ENCODE assay signal across 25 cellular contexts in the genomic region with DNA sequence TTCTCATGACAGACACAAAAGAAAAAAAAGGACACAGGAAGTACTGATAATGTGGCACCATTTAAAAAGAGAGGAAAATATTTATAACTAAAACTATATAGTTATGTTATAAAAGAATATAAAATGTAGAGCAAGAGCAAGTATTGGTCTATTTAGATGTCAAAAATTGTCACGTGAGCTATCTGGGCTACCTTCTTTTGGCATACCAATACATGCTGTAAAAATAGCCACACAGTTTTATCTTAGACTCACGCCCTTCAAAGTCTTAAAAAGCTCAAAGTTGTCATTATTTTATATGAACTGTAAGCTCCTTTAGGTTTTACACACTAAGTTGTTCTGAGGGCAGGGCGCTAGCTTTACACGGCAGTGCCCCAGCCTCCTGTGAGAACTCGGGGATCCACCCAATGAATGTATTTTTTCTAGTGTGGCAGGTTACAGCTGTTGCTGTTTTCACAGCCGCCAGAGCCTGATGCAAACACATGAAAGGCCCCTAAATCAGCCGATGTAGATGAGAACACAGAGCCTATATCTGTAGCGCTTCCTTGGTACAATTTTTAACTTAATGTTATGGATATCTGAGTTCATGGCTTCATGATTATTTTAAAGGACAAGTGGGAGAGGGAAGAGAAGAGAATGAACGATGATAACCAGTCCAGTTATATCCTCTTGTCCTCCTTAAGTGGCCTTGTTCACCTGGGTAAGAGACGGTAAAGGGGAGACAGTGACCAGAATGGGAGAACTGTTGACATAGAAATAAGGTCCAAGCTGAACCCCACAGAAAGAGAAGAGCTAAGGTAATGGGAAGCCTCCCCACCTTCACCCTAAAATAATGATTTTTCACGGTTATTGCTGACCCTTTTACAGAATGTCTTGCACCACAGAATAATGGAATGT.
"Had no signal": no experiment of that assay in that cellular context is flagged by ENCODE, and none has a peak within 500 bp of the region (broad histone marks: within the 10 kb centered on the region; RNA-seq: fewer than 3 reads in every experiment).

No MANE protein-coding gene starts in this region.

- H3K9me3 Mint-ChIP-seq: activated CD4-positive, alpha-beta memory T cell treated with anti-CD3 and anti-CD28 coated beads, Interleukin-2, amount 10 ng/mL, durations not matched to agents 7 days and 5 days; activated naive CD4-positive, alpha-beta T cell treated with anti-CD3 and anti-CD28 coated beads, Interleukin-2, amount 10 ng/mL, durations not matched to agents 7 days and 5 days; activated naive CD8-positive, alpha-beta T cell treated with anti-CD3 and anti-CD28 coated beads, Interleukin-2, amount 50 U/mL, for 24 hours; brain had no signal

- H3K4me3 ChIP-seq: SK-N-MC had no signal

- H3K4me3 Mint-ChIP-seq: activated CD4-positive, alpha-beta memory T cell treated with anti-CD3 and anti-CD28 coated beads, Interleukin-2, amount 10 ng/mL, durations not matched to agents 7 days and 5 days; activated CD8-positive, alpha-beta memory T cell treated with anti-CD3 and anti-CD28 coated beads, Interleukin-2, amount 10 ng/mL, durations not matched to agents 7 days and 5 days; activated naive CD4-positive, alpha-beta T cell treated with anti-CD3 and anti-CD28 coated beads, Interleukin-2, amount 10 ng/mL, durations not matched to agents 7 days and 5 days; activated naive CD8-positive, alpha-beta T cell; activated naive CD8-positive, alpha-beta T cell treated with anti-CD3 and anti-CD28 coated beads, Interleukin-2, amount 50 U/mL, for 24 hours; brain had no signal

- H3K27ac Mint-ChIP-seq: activated CD4-positive, alpha-beta memory T cell treated with anti-CD3 and anti-CD28 coated beads, Interleukin-2, amount 10 ng/mL, durations not matched to agents 7 days and 5 days; activated CD8-positive, alpha-beta memory T cell treated with anti-CD3 and anti-CD28 coated beads, Interleukin-2, amount 10 ng/mL, durations not matched to agents 7 days and 5 days; activated naive CD4-positive, alpha-beta T cell treated with anti-CD3 and anti-CD28 coated beads, Interleukin-2, amount 10 ng/mL, durations not matched to agents 7 days and 5 days; activated naive CD8-positive, alpha-beta T cell; activated naive CD8-positive, alpha-beta T cell treated with anti-CD3 and anti-CD28 coated beads, Interleukin-2, amount 50 U/mL, for 24 hours had no signal

- H3K36me3 Mint-ChIP-seq: activated CD8-positive, alpha-beta memory T cell treated with anti-CD3 and anti-CD28 coated beads, Interleukin-2, amount 10 ng/mL, durations not matched to agents 7 days and 5 days; activated naive CD4-positive, alpha-beta T cell treated with anti-CD3 and anti-CD28 coated beads, Interleukin-2, amount 10 ng/mL, durations not matched to agents 7 days and 5 days had no signal

- H3K27ac ChIP-seq: SK-N-MC, WERI-Rb-1 had no signal

- H3K4me1 Mint-ChIP-seq: activated CD4-positive, alpha-beta memory T cell treated with anti-CD3 and anti-CD28 coated beads, Interleukin-2, amount 10 ng/mL, durations not matched to agents 7 days and 5 days; activated CD8-positive, alpha-beta memory T cell treated with anti-CD3 and anti-CD28 coated beads, Interleukin-2, amount 10 ng/mL, durations not matched to agents 7 days and 5 days; activated naive CD4-positive, alpha-beta T cell treated with anti-CD3 and anti-CD28 coated beads, Interleukin-2, amount 10 ng/mL, durations not matched to agents 7 days and 5 days; activated naive CD8-positive, alpha-beta T cell treated with anti-CD3 and anti-CD28 coated beads, Interleukin-2, amount 50 U/mL, for 24 hours had no signal

- H3K27me3 Mint-ChIP-seq: activated CD8-positive, alpha-beta memory T cell treated with anti-CD3 and anti-CD28 coated beads, Interleukin-2, amount 10 ng/mL, durations not matched to agents 7 days and 5 days; brain had no signal

- DNase-seq: activated CD4-positive, alpha-beta memory T cell treated with anti-CD3 and anti-CD28 coated beads, Interleukin-2, amount 10 ng/mL, durations not matched to agents 7 days and 5 days; activated CD4-positive, alpha-beta T cell treated with anti-CD3 and anti-CD28 coated beads for 1 hour; activated CD4-positive, alpha-beta T cell treated with anti-CD3 and anti-CD28 coated beads for 48 hours; activated CD4-positive, CD25-positive, alpha-beta regulatory T cell; activated CD8-positive, alpha-beta memory T cell treated with anti-CD3 and anti-CD28 coated beads for 24 hours; activated CD8-positive, alpha-beta memory T cell treated with anti-CD3 and anti-CD28 coated beads, Interleukin-2, amount 10 ng/mL, durations not matched to agents 7 days and 5 days; activated CD8-positive, alpha-beta memory T cell treated with anti-CD3 and anti-CD28 coated beads, Interleukin-2, amount 50 U/mL, for 48 hours; activated effector memory CD4-positive, alpha-beta T cell treated with Interleukin-2 at 50 U/mL for 16 hours; activated naive CD4-positive, alpha-beta T cell treated with anti-CD3 and anti-CD28 coated beads, Interleukin-2, amount 10 ng/mL, durations not matched to agents 7 days and 5 days; activated naive CD8-positive, alpha-beta T cell treated with anti-CD3 and anti-CD28 coated beads, Interleukin-2, amount 50 U/mL, for 24 hours; activated T-cell treated with anti-CD3 and anti-CD28 coated beads, Interleukin-2, amount 50 U/mL, for 48 hours; anterior cingulate cortex; central memory CD4-positive, alpha-beta T cell; NCI-H1105; NCI-H1417 treated with DMSO at 0.1 percent for 48 hours; NCI-H187 treated with DMSO at 0.1 percent for 48 hours; NCI-H345; NCI-H524 treated with DMSO at 0.1 percent for 48 hours; NK-92 treated with Interleukin-12 subunit alpha and Interleukin-12 subunit beta, amount 100 ng/mL, for 24 hours; Right ventricle myocardium superior; T1000; WERI-Rb-1 had no signal

- H3K36me3 ChIP-seq: WERI-Rb-1 had no signal

- ATAC-seq: activated CD8-positive, alpha-beta memory T cell treated with anti-CD3 and anti-CD28 coated beads, Interleukin-2, amount 10 ng/mL, durations not matched to agents 7 days and 5 days; activated naive CD8-positive, alpha-beta T cell treated with anti-CD3 and anti-CD28 coated beads, Interleukin-2, amount 50 U/mL, for 24 hours had no signal
